In the genomic region with DNA sequence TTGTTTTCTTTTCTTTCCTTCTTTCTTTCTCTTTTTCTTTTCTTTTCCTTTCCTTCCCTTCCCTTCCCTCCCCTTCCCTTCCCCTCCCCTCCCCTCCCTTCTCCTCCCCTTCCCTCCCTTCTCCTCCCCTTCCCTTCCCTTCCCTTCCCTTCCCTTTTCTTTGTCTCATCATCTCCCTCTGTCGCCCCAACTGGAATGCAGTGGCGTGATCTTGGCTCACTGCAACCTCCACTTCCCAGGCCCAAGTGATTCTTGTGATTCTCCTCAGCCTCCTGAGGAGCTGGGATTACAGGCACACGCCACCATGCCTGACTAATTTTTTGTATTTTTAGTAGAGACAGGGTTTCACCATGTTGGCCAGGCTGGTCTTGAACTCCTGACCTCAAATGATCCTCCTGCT, we compare ENCODE assay signal across 9 cellular contexts. TPM values are rescaled to one million over a fixed set of nuclear protein-coding genes. Genes with fewer than 3 reads are reported as not detected.
DNase-seq lines count a peak whose midpoint lies in the region; ATAC-seq, FAIRE-seq and TF ChIP-seq lines count a peak whose summit lies in the region.
"Not testable (repeated sequence)": the region's sequence is repeated elsewhere in the genome, so short reads cannot be mapped to it uniquely, and the experiment has no call there.
"Had no signal": no experiment of that assay in that cellular context is flagged by ENCODE, and none has a peak within 500 bp of the region (broad histone marks: within the 10 kb centered on the region; RNA-seq: fewer than 3 reads in every experiment).

No MANE protein-coding gene starts in this region.

- not testable (repeated sequence) for H3K4me3 ChIP-seq in A549; HCT116 (replicated peaks in 1 of 2; ENCODE audit: low read depth in 1 of 2, low read length in 2 of 2); esophagus (ENCODE audit: low read depth in 1 of 2, low read length in 2 of 2); muscle layer of colon (ENCODE audit: low read depth in 1 of 2, low read length in 2 of 2); skeletal muscle satellite cell (ENCODE audit: low read length); thyroid gland (replicated peaks in 1 of 3)

- TF ChIP-seq POLR2A in A549 (IDR thresholded peaks at IDR 0.05; ENCODE audit: low read length); HCT116 (IDR thresholded peaks at IDR 0.05; ENCODE audit: borderline replicate concordance, extremely low read depth, insufficient read depth, insufficient read length); thyroid gland (IDR thresholded peaks at IDR 0.05): not testable (repeated sequence)

- TF ChIP-seq EP300 in A549 (IDR thresholded peaks at IDR 0.05) = not testable (repeated sequence)

- not testable (repeated sequence) for H3K27me3 ChIP-seq in HCT116 (ENCODE audit: insufficient read depth, low read length); esophagus (ENCODE audit: control insufficient read depth in 1 of 2, insufficient read depth in 2 of 2, low read length in 2 of 2); muscle layer of colon (ENCODE audit: control insufficient read depth in 1 of 2, insufficient read depth in 2 of 2, low read length in 2 of 2); skeletal muscle satellite cell (ENCODE audit: control insufficient read depth, insufficient read depth, low read length); thyroid gland

- WGBS in A549 (ENCODE audit: missing lambda C conversion rate) = 86% methylated on average over 3 of the region's 3 CpGs
- WGBS in esophagus, 2 donors = 41 to 52% methylated on average over 3 of the region's 3 CpGs
- WGBS in thyroid gland, 2 donors = 84 to 91% methylated on average over 3 of the region's 3 CpGs

- peaks cover 75% of the 10 kb centered on the region for H3K4me1 ChIP-seq in A549
- H3K4me1 ChIP-seq in HCT116 (ENCODE audit: control insufficient read depth in 1 of 2, insufficient read depth in 2 of 2, low read length in 2 of 2) = peaks cover 70 to 88% of the 10 kb centered on the region in 2 experiments
- H3K4me1 ChIP-seq in esophagus (ENCODE audit: control insufficient read depth in 2 of 2, insufficient read depth in 2 of 2, low read length in 1 of 2) = peaks cover 4 to 15% of the 10 kb centered on the region in 2 donors
- H3K4me1 ChIP-seq in muscle layer of colon (ENCODE audit: insufficient read depth, low read length) = peaks cover 35% of the 10 kb centered on the region
- H3K4me1 ChIP-seq in skeletal muscle satellite cell (ENCODE audit: control insufficient read depth, insufficient read depth, low read length) = peaks cover 61% of the 10 kb centered on the region
- H3K4me1 ChIP-seq in thyroid gland = peaks cover 32 to 36% of the 10 kb centered on the region in 2 donors

- H3K36me3 ChIP-seq in HCT116 (ENCODE audit: control insufficient read depth in 1 of 2, insufficient read depth in 2 of 2, low read length in 2 of 2); esophagus (ENCODE audit: control insufficient read depth in 2 of 2, insufficient read depth in 2 of 2, low read length in 1 of 2); muscle layer of colon (ENCODE audit: insufficient read depth, low read length); skeletal muscle satellite cell (ENCODE audit: insufficient read depth, low read length); thyroid gland: not testable (repeated sequence)

- not testable (repeated sequence) for TF ChIP-seq RAD21 in A549 (conservative IDR thresholded peaks at IDR 0.05 in 1 of 2, IDR thresholded peaks at IDR 0.05 in 1 of 2); HCT116 (IDR thresholded peaks at IDR 0.05; ENCODE audit: low read depth)

- not testable (repeated sequence) for BruUV-seq in HCT116 (replicated peaks; lab: Mats Ljungman, UMichigan)

- peak overlapping the region; percentile 85; the same call in 2 of the 3 replicates for H3K4me2 ChIP-seq in A549
- peak overlapping the region; percentile 89 for H3K4me2 ChIP-seq in HCT116 (ENCODE audit: low read length)
- not testable (repeated sequence) for H3K4me2 ChIP-seq in skeletal muscle satellite cell (ENCODE audit: low read length)

- FAIRE-seq in A549 (lab: Jason Lieb, UNC); RCC 7860 (lab: Jason Lieb, UNC): not testable (repeated sequence)

- CTCF ChIA-PET in A549 (lab: Yijun Ruan, JAX) (interaction anchor here (0.6 to 26.6 kb wide), 11 partner anchors 9 to 213 kb away, joined by 4 to 936 read pairs (median 40); a partner anchor contains a TSS), HCT116 (lab: Charles Lee) (interaction anchor here (1.0 to 7.9 kb wide), 10 partner anchors 9 to 1346 kb away, joined by 3 to 142 read pairs (median 16); a partner anchor contains a TSS)

- H3K27ac ChIP-seq in A549 (peak overlapping the region; percentile 97 to 98), HCT116 (ENCODE audit: low read depth, low read length) (peak overlapping the region; percentile 95), esophagus (ENCODE audit: low read depth in 2 of 2, low read length in 1 of 2) (peak overlapping the region; percentile 78 to 97), muscle layer of colon (ENCODE audit: low read depth, low read length) (peak overlapping the region; percentile 47), thyroid gland (peak overlapping the region in 2 of 3 donors; percentile 85 to 88)

- RAD21 ChIA-PET in HCT116 (lab: Charles Lee; ENCODE audit: low non-redundant PET in 1 of 2, low total read pairs in 2 of 2, uncharacterized antibody in 2 of 2, unreplicated experiment in 2 of 2) = interaction anchor here (0.5 to 4.7 kb wide), 12 partner anchors 9 to 191 kb away, joined by 3 to 41 read pairs (median 4); a partner anchor contains a TSS

- not testable (repeated sequence) for H4K20me1 ChIP-seq in HCT116 (ENCODE audit: insufficient read depth)

- TF ChIP-seq CTCF in A549 (IDR thresholded peaks at IDR 0.05); HCT116 (IDR thresholded peaks at IDR 0.05 in 2 of 3, conservative IDR thresholded peaks at IDR 0.05 in 1 of 3; ENCODE audit: borderline replicate concordance in 1 of 3, insufficient read depth in 1 of 3, low read depth in 2 of 3, low read length in 2 of 3); thyroid gland (IDR thresholded peaks at IDR 0.05): not testable (repeated sequence)

- H3K9me3 ChIP-seq in A549; HCT116 (ENCODE audit: control insufficient read depth in 1 of 2, insufficient read depth in 1 of 2, low read depth in 1 of 2, low read length in 2 of 2); esophagus (ENCODE audit: control insufficient read depth in 2 of 2, insufficient read depth in 1 of 2, low read depth in 1 of 2, low read length in 1 of 2); muscle layer of colon (ENCODE audit: low read length); skeletal muscle satellite cell (replicated peaks; ENCODE audit: low read length); thyroid gland: not testable (repeated sequence)

- DNase-seq in A549 (ENCODE audit: low read depth in 1 of 2, low spot score in 1 of 2); HCT116 (ENCODE audit: low read depth, low spot score): not testable (repeated sequence)
- DNase-seq in RCC 7860 (ENCODE audit: low spot score) (peak; percentile 52), astrocyte of the hippocampus (ENCODE audit: low read depth, low spot score) (peak; percentile 29), thyroid gland (peak in 1 of 2 donors; percentile 24)

- not testable (repeated sequence) for H3K79me2 ChIP-seq in HCT116 (ENCODE audit: insufficient read depth, low read length)

- POLR2A ChIA-PET in A549 (lab: Yijun Ruan, JAX) = interaction anchor here (0.7 to 7.9 kb wide), 4 partner anchors 18 to 77 kb away, joined by 3 to 98 read pairs (median 14); no protein-coding TSS in a partner anchor
- POLR2A ChIA-PET in HCT116 (lab: Charles Lee) = interaction anchor here (0.8 to 9.5 kb wide), 18 partner anchors 10 to 213 kb away, joined by 3 to 98 read pairs (median 12); a partner anchor contains a TSS

- not testable (repeated sequence) for H2AFZ ChIP-seq in HCT116 (ENCODE audit: low read depth, low read length, poor library complexity, severe bottlenecking)

- peak overlapping the region; percentile 67 for H3K9ac ChIP-seq in HCT116 (ENCODE audit: low read length)
- not testable (repeated sequence) for H3K9ac ChIP-seq in muscle layer of colon (ENCODE audit: low read length)
- H3K9ac ChIP-seq in skeletal muscle satellite cell (ENCODE audit: low read depth, low read length) = peak overlapping the region; percentile 84

- not testable (repeated sequence) for ATAC-seq in A549, HCT116

- intact Hi-C loops in HCT116 (cut with micrococcal nuclease) = loop anchor here (1.0 to 5.0 kb wide), 2 partner anchors 76 to 343 kb away; no protein-coding TSS in a partner anchor
- intact Hi-C loops in thyroid gland (cut with DNase I) = loop anchor here (10.0 kb wide), 1 partner anchor 185 kb away; no protein-coding TSS in a partner anchor

- not testable (repeated sequence) for H3K9me2 ChIP-seq in HCT116 (ENCODE audit: insufficient read depth)

RNA-seq across cellular contexts. Expression of a gene that starts 15.1 kb away (rescaled TPM):
- 22.6 and 27.5 TPM in 2 replicates for polyA plus RNA-seq in A549 (2011; rRNA removed)
- 30.6 and 33.7 TPM in 2 replicates for polyA plus RNA-seq in A549 (2012; cell fraction: cytosol; rRNA removed)
- polyA plus RNA-seq in A549 (2012; cell fraction: nucleus; rRNA removed) = 61.5 and 75.3 TPM in 2 replicates
- polyA plus RNA-seq in A549 (2017; fragmentation: RNase III; extraction: RNeasy Plus Mini Kit Qiagen cat#74134 plus additional on column Dnase treatment) = 22.8 to 26.6 TPM (median 25.5 TPM) in 3 replicates
- 22.9 and 33.4 TPM in 2 replicates for polyA minus RNA-seq in A549 (2011; rRNA and poly(A)+ RNA removed)
- 28.3 TPM for total RNA-seq in HCT116 (2021; ENCODE audit: unreplicated experiment)
- polyA plus RNA-seq in HCT116 (2012) = 23.4 and 24.6 TPM in 2 replicates
- 10 to 100 TPM; 16.1 to 25.3 TPM for polyA plus RNA-seq in esophagus
- total RNA-seq in skeletal muscle satellite cell (2012; rRNA removed) = 13.2 and 18.8 TPM in 2 replicates
- 10 to 100 TPM; 21.2 to 27.4 (median 22.3) TPM for total RNA-seq in thyroid gland

RNA-seq across cellular contexts. Expression of a gene that starts 21.5 kb away (rescaled TPM):
- 75.8 and 84.3 TPM in 2 replicates for polyA plus RNA-seq in A549 (2011; rRNA removed)
- polyA plus RNA-seq in A549 (2012; cell fraction: cytosol; rRNA removed) = 78.1 and 96.1 TPM in 2 replicates
- 128 and 152 TPM in 2 replicates for polyA plus RNA-seq in A549 (2012; cell fraction: nucleus; rRNA removed)
- polyA plus RNA-seq in A549 (2017; fragmentation: RNase III; extraction: RNeasy Plus Mini Kit Qiagen cat#74134 plus additional on column Dnase treatment) = 82.6 to 88.3 TPM (median 87.2 TPM) in 3 replicates
- polyA minus RNA-seq in A549 (2011; rRNA and poly(A)+ RNA removed) = 47.2 and 50.6 TPM in 2 replicates
- 60.3 TPM for total RNA-seq in HCT116 (2021; ENCODE audit: unreplicated experiment)
- polyA plus RNA-seq in HCT116 (2012) = 103 and 107 TPM in 2 replicates
- polyA plus RNA-seq in esophagus = 10 to 100 TPM in 1 of 2 donors, 1 to 10 TPM in 1; 7.0 to 13.7 TPM
- total RNA-seq in skeletal muscle satellite cell (2012; rRNA removed) = 41.6 and 76.4 TPM in 2 replicates
- total RNA-seq in thyroid gland = 10 to 100 TPM in 1 of 4 donors, 1 to 10 TPM in 3; 3.8 to 13.3 (median 7.3) TPM
- polyA plus RNA-seq: CD4-positive, alpha-beta memory T cell had no signal

Comparison
In these comparisons a context has a peak if more than half of its experiments do, and no peak if none do; other contexts are left out.
1. H3K27ac ChIP-seq: peak in every context shown above with its lines; median percentile 98 in A549; 95 in HCT116; 88 in esophagus; 86 in thyroid gland; 47 in muscle layer of colon.